In the genomic region with DNA sequence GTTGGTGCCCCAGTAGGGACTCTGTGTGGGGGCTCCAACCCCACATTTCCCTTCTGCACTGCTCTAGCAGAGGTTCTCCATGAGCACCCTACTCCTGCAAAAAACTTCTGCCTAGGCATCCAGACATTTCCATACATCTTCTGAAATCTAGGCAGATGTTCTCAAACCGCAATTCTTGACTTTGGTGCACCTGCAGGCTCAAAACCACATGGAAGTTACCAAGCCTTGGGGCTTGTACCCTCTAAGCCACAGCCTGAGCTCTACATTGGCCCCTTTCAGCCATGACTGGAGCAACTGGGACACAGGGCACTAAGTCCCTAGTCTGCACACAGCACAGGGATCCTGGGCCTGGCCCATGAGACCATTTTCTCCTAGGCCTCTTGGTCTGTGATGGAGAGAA, we compare ENCODE assay signal across 3 cellular contexts.
"Had no signal": no experiment of that assay in that cellular context is flagged by ENCODE, and none has a peak within 500 bp of the region (broad histone marks: within the 10 kb centered on the region; RNA-seq: fewer than 3 reads in every experiment).

No MANE protein-coding gene starts in this region.

- H3K4me3 ChIP-seq: GM12878 had no signal

- ATAC-seq: GM12878 had no signal

- DNase-seq: GDM1, GF-D8 had no signal
